Comparison of ENCODE assay signal across 17 cellular contexts in genomic region chr12:112032292-112032691, GRCh38.
"Had no signal": no experiment of that assay in that cellular context is flagged by ENCODE, and none has a peak within 500 bp of the region (broad histone marks: within the 10 kb centered on the region; RNA-seq: fewer than 3 reads in every experiment).

No MANE protein-coding gene starts in this region.

- DNase-seq: activated CD4-positive, alpha-beta T cell treated with anti-CD3 and anti-CD28 coated beads, Interleukin-2, amount 50 U/mL, for 4 hours; activated naive CD4-positive, alpha-beta T cell; left ventricle myocardium inferior; naive thymus-derived CD8-positive, alpha-beta T cell; retina; stimulated activated CD4-positive, alpha-beta T cell treated with anti-CD3 and anti-CD28 coated beads, Interleukin-2, amount 100 ng/mL, for 48 hours; stimulated activated naive CD4-positive, alpha-beta T cell treated with Interleukin-2 at 50 U/mL for 16 hours; substantia nigra had no signal

- H3K27me3 ChIP-seq: cardiac muscle cell, neutrophil, tibial nerve, vagina had no signal

- H3K27me3 Mint-ChIP-seq: memory B cell; naive thymus-derived CD8-positive, alpha-beta T cell had no signal

- H3K9me3 ChIP-seq: left ventricle myocardium inferior, neutrophil, tibial nerve, vagina had no signal

- H3K4me1 ChIP-seq: tibial nerve, vagina had no signal

- ATAC-seq: activated CD4-positive, CD25-positive, alpha-beta regulatory T cell treated with anti-CD3 and anti-CD28 coated beads, Interleukin-2, amount 50 U/mL, for 24 hours; esophagus mucosa; naive thymus-derived CD8-positive, alpha-beta T cell had no signal

- H3K4me3 Mint-ChIP-seq: activated T-helper 1 cell treated with anti-CD3 and anti-CD28 coated beads, Interleukin-12 subunit alpha, Interleukin-12 subunit beta, Interleukin-2, Interleukin-4 antibody, amounts not matched to agents 30 ng/mL and 10 ng/mL and 1 ng/mL, durations not matched to agents 14 hours and 24 hours and 36 hours; memory B cell; naive thymus-derived CD8-positive, alpha-beta T cell; T-helper 2 cell treated with Interferon-gamma antibody and Interleukin-4, amounts not matched to agents 5 μg/mL and 100 μg/mL, for 36 hours had no signal

- H3K27ac ChIP-seq: neutrophil, tibial nerve, vagina had no signal

- H3K9me3 Mint-ChIP-seq: activated T-helper 1 cell treated with anti-CD3 and anti-CD28 coated beads, Interleukin-12 subunit alpha, Interleukin-12 subunit beta, Interleukin-2, Interleukin-4 antibody, amounts not matched to agents 30 ng/mL and 10 ng/mL and 1 ng/mL, durations not matched to agents 14 hours and 24 hours and 36 hours; memory B cell; naive thymus-derived CD8-positive, alpha-beta T cell; T-helper 2 cell treated with Interferon-gamma antibody and Interleukin-4, amounts not matched to agents 5 μg/mL and 100 μg/mL, for 36 hours had no signal

- H3K4me3 ChIP-seq: cardiac muscle cell, left ventricle myocardium inferior, tibial nerve, vagina had no signal

- H3K27ac Mint-ChIP-seq: activated T-helper 1 cell treated with anti-CD3 and anti-CD28 coated beads, Interleukin-12 subunit alpha, Interleukin-12 subunit beta, Interleukin-2, Interleukin-4 antibody, amounts not matched to agents 30 ng/mL and 10 ng/mL and 1 ng/mL, durations not matched to agents 14 hours and 24 hours and 36 hours; T-helper 2 cell treated with Interferon-gamma antibody and Interleukin-4, amounts not matched to agents 5 μg/mL and 100 μg/mL, for 36 hours had no signal
